ENCODE assay signal across 8 cellular contexts in the genomic region with DNA sequence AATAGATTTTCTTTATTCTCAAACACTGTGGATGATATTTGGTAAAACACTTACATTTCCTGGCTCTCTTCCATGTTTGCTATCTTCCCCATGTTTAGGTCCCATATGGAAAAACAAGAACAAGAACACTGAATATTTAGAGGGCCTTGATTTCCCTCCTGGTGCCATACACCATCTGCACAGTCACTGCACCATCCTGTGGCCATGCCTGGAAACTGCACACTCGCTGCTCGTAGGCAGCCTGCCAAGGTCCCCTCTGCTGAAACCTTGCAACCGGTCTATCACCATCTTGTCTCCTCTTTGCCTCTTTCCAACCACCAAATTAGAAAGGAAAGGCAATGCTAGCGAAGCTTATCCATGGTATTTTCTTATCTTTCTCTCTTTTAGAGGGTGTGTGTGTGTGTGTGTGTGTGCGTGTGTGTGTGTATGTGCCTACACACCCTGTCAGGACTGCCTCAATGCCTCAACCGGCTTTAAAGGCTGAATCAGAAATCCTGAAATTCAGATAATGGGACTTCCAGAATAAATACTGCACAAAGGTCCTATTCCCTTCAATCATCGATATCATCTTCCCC.
DNase-seq lines count a peak whose midpoint lies in the region; ATAC-seq lines count a peak whose summit lies in the region.

No MANE protein-coding gene starts in this region.

- H3K36me3 Mint-ChIP-seq in activated naive CD8-positive, alpha-beta T cell treated with anti-CD3 and anti-CD28 coated beads, Interleukin-2, amount 10 ng/mL, durations not matched to agents 7 days and 5 days, result no peaks in the 10 kb centered on the region

- no peak for ATAC-seq in activated naive CD8-positive, alpha-beta T cell treated with anti-CD3 and anti-CD28 coated beads, Interleukin-2, amount 10 ng/mL, durations not matched to agents 7 days and 5 days (ENCODE audit: low read depth)

- H3K27me3 Mint-ChIP-seq in activated naive CD8-positive, alpha-beta T cell treated with anti-CD3 and anti-CD28 coated beads, Interleukin-2, amount 10 ng/mL, durations not matched to agents 7 days and 5 days, result no peaks in the 10 kb centered on the region

- H3K4me1 Mint-ChIP-seq in activated naive CD8-positive, alpha-beta T cell treated with anti-CD3 and anti-CD28 coated beads, Interleukin-2, amount 10 ng/mL, durations not matched to agents 7 days and 5 days, result no peaks in the 10 kb centered on the region

- POLR2A ChIA-PET in activated naive CD8-positive, alpha-beta T cell treated with anti-CD3 and anti-CD28 coated beads, Interleukin-2, amount 10 ng/mL, durations not matched to agents 7 days and 5 days (lab: Charles Lee), result no interaction called here

- peak; percentile 84 for DNase-seq in DMS153 treated with DMSO at 0.1 percent for 48 hours (lab: John Stamatoyannopoulos, UW; ENCODE audit: unreplicated experiment)
- DNase-seq in DMS153 (lab: John Stamatoyannopoulos, UW), result no peak
- DNase-seq in HK-2 (ENCODE audit: unreplicated experiment), result peak; percentile 27
- peak; percentile 60 for DNase-seq in RPMI8226
- peak; percentile 37 for DNase-seq in activated naive CD8-positive, alpha-beta T cell treated with anti-CD3 and anti-CD28 coated beads, Interleukin-2, amount 10 ng/mL, durations not matched to agents 7 days and 5 days
- peak; percentile 8 for DNase-seq in hepatic stellate cell (ENCODE audit: low spot score)
- DNase-seq in stimulated activated CD4-positive, alpha-beta T cell treated with anti-CD3 and anti-CD28 coated beads, Interleukin-1b, Interleukin-23, amount 100 ng/mL, for 24 hours (ENCODE audit: low read depth in 4 of 4, low spot score in 1 of 4), result peak in 3 of 4 experiments; percentile 3 to 18 (median 14)
- DNase-seq in kidney glomerular epithelial cell (lab: John Stamatoyannopoulos, UW), result no peak

- no peak overlapping the region for H3K4me3 Mint-ChIP-seq in activated naive CD8-positive, alpha-beta T cell treated with anti-CD3 and anti-CD28 coated beads, Interleukin-2, amount 10 ng/mL, durations not matched to agents 7 days and 5 days

- H3K27ac Mint-ChIP-seq in activated naive CD8-positive, alpha-beta T cell treated with anti-CD3 and anti-CD28 coated beads, Interleukin-2, amount 10 ng/mL, durations not matched to agents 7 days and 5 days, result no peak overlapping the region

- H3K9me3 Mint-ChIP-seq in activated naive CD8-positive, alpha-beta T cell treated with anti-CD3 and anti-CD28 coated beads, Interleukin-2, amount 10 ng/mL, durations not matched to agents 7 days and 5 days, result no peaks in the 10 kb centered on the region

Comparison
In these comparisons a context has a peak if more than half of its experiments do, and no peak if none do; other contexts are left out.
1. DNase-seq: peak in DMS153 treated with DMSO at 0.1 percent for 48 hours (single experiment), HK-2 (single experiment), RPMI8226 (single experiment), activated naive CD8-positive, alpha-beta T cell treated with anti-CD3 and anti-CD28 coated beads, Interleukin-2, amount 10 ng/mL, durations not matched to agents 7 days and 5 days (single experiment), hepatic stellate cell (single experiment) and stimulated activated CD4-positive, alpha-beta T cell treated with anti-CD3 and anti-CD28 coated beads, Interleukin-1b, Interleukin-23, amount 100 ng/mL, for 24 hours (3 of 4); none in DMS153 (single experiment) and kidney glomerular epithelial cell (single experiment).